2 cellular contexts compared by ENCODE assay signal in the genomic region with DNA sequence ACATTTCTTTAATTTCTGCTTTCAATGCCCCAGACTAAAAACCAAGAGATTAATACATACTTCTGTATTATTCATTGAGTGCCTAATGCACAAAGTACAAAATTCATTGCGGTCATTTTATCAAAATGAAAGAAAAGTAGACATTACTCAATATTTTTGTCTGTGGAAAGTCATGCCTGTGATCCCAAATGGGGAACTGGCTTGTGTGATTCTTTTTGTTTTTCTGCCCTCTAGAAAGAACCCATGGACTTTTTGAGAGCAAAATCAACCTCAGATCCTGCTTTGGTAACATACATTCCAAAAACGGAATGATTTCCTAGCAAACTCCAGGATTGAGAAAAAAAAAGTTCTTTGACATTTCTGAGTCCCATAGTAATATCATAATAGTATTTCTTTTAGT.
TF ChIP-seq lines count a peak whose summit lies in the region.

No MANE protein-coding gene starts in this region.

TF ChIP-seq in SK-N-SH, 30 proteins besides CTCF, POLR2A, EP300 and RAD21 (continued from another document):
- TF ChIP-seq POLR2AphosphoS5 (IDR thresholded peaks at IDR 0.05; ENCODE audit: low read depth, low read length) (no peak), USF1 (IDR thresholded peaks at IDR 0.05; ENCODE audit: borderline replicate concordance, low read depth) (no peak), RXRA (IDR thresholded peaks at IDR 0.05; ENCODE audit: borderline replicate concordance, low read depth) (no peak), EZH2phosphoT487 (IDR thresholded peaks at IDR 0.05; ENCODE audit: borderline replicate concordance, low read depth) (no peak)

TF ChIP-seq in HEK293T, 16 proteins besides CTCF, POLR2A, EP300 and RAD21 (continued from another document):
- TF ChIP-seq, protein P1, sequence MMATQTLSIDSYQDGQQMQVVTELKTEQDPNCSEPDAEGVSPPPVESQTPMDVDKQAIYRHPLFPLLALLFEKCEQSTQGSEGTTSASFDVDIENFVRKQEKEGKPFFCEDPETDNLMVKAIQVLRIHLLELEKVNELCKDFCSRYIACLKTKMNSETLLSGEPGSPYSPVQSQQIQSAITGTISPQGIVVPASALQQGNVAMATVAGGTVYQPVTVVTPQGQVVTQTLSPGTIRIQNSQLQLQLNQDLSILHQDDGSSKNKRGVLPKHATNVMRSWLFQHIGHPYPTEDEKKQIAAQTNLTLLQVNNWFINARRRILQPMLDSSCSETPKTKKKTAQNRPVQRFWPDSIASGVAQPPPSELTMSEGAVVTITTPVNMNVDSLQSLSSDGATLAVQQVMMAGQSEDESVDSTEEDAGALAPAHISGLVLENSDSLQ (IDR thresholded peaks at IDR 0.05): no peak
- TF ChIP-seq HDGF (IDR thresholded peaks at IDR 0.05; ENCODE audit: borderline replicate concordance): no peak
- TF ChIP-seq FOXA1 (IDR thresholded peaks at IDR 0.05): no peak
- no peak for TF ChIP-seq ZNF384 (IDR thresholded peaks at IDR 0.05)
- TF ChIP-seq LEF1 (IDR thresholded peaks at IDR 0.05; ENCODE audit: borderline replicate concordance): no peak
